20 cellular contexts compared by ENCODE assay signal in genomic region chr10:103762924-103763323, GRCh38.
DNase-seq lines count a peak whose midpoint lies in the region; ATAC-seq, FAIRE-seq and TF ChIP-seq lines count a peak whose summit lies in the region.
"Had no signal": no experiment of that assay in that cellular context is flagged by ENCODE, and none has a peak within 500 bp of the region (broad histone marks: within the 10 kb centered on the region; RNA-seq: fewer than 3 reads in every experiment).

No MANE protein-coding gene starts in this region.

- H3K9me3 ChIP-seq in BLaER1, result no peaks in the 10 kb centered on the region
- no peaks in the 10 kb centered on the region for H3K9me3 ChIP-seq in mesodermal cell (ENCODE audit: control insufficient read depth, low read length)
- H3K9me3 ChIP-seq: esophagus muscularis mucosa, MG63, tibial nerve had no signal

- DNase-seq in HFFc6, result no peak
- DNase-seq in D721Med (ENCODE audit: insufficient read length, low spot score), result no peak
- DNase-seq in GM10266 (ENCODE audit: extremely low spot score), result no peak
- DNase-seq in activated CD8-positive, alpha-beta memory T cell treated with anti-CD3 and anti-CD28 coated beads, Interleukin-2, amount 10 ng/mL, durations not matched to agents 7 days and 5 days, result no peak
- DNase-seq: activated CD8-positive, alpha-beta T cell treated with anti-CD3 and anti-CD28 coated beads, Interleukin-2, amount 10 ng/mL, durations not matched to agents 7 days and 5 days; activated naive CD4-positive, alpha-beta T cell treated with anti-CD3 and anti-CD28 coated beads, Interleukin-2, amount 50 U/mL, for 16 hours; left cardiac atrium; MG63; NCI-H1417 treated with DMSO at 0.1 percent for 48 hours; SIG-M5; stimulated activated CD4-positive, alpha-beta T cell treated with anti-CD3 and anti-CD28 coated beads, Interleukin-1b, Interleukin-23, amount 100 ng/mL, for 48 hours had no signal

- CTCF ChIA-PET in activated CD8-positive, alpha-beta memory T cell treated with anti-CD3 and anti-CD28 coated beads, Interleukin-2, amount 10 ng/mL, durations not matched to agents 7 days and 5 days (lab: Charles Lee), result interaction anchor here (1.0 to 4.3 kb wide), 5 partner anchors 9 to 77 kb away, joined by 3 to 31 read pairs (median 4); no protein-coding TSS in a partner anchor

- TF ChIP-seq CTCF in HFFc6 (IDR thresholded peaks at IDR 0.05), result no peak
- no peak for TF ChIP-seq CTCF in brain (conservative IDR thresholded peaks at IDR 0.05)
- no peak for TF ChIP-seq CTCF in D721Med (IDR thresholded peaks at IDR 0.05; ENCODE audit: insufficient read depth, missing control alignments)
- no peak for TF ChIP-seq CTCF in GM10266 (IDR thresholded peaks at IDR 0.05; ENCODE audit: control insufficient read depth, insufficient read depth, low read depth, missing control alignments)

- H3K27me3 Mint-ChIP-seq in HFFc6 (ENCODE audit: insufficient read depth) (0 out of 2 replicates have a peak, but pooled peaks cover 2% of the 10 kb centered on the region), brain (no peaks in the 10 kb centered on the region)
- H3K27me3 Mint-ChIP-seq in activated CD8-positive, alpha-beta memory T cell treated with anti-CD3 and anti-CD28 coated beads, Interleukin-2, amount 10 ng/mL, durations not matched to agents 7 days and 5 days, result no peaks in the 10 kb centered on the region
- H3K27me3 Mint-ChIP-seq: stimulated activated memory B cell treated with anti-CD40 and anti-IgM and Interleukin-4, amounts not matched to agents 10 μg/mL and 1 μg/mL and 100 μg/mL, for 72 hours had no signal

- H3K36me3 ChIP-seq in BLaER1 (peaks cover 42% of the 10 kb centered on the region), mesodermal cell (ENCODE audit: control insufficient read depth, insufficient read depth, low read length) (peaks cover 45% of the 10 kb centered on the region)
- H3K36me3 ChIP-seq: esophagus muscularis mucosa, MG63, tibial nerve had no signal

- no peak for FAIRE-seq in D721Med (lab: Jason Lieb, UNC)
- FAIRE-seq: HepG2 had no signal

- peaks cover 100% of the 10 kb centered on the region for H3K4me1 ChIP-seq in BLaER1
- peaks cover 64% of the 10 kb centered on the region for H3K4me1 ChIP-seq in mesodermal cell (ENCODE audit: control insufficient read depth, insufficient read depth, low read length, poor library complexity, severe bottlenecking)

- no peak overlapping the region for H3K4me3 Mint-ChIP-seq in HFFc6
- H3K4me3 Mint-ChIP-seq in brain, result no peak overlapping the region
- H3K4me3 Mint-ChIP-seq in activated CD8-positive, alpha-beta memory T cell treated with anti-CD3 and anti-CD28 coated beads, Interleukin-2, amount 10 ng/mL, durations not matched to agents 7 days and 5 days, result no peak overlapping the region
- H3K4me3 Mint-ChIP-seq: activated CD8-positive, alpha-beta T cell treated with anti-CD3 and anti-CD28 coated beads, Interleukin-2, amount 10 ng/mL, durations not matched to agents 7 days and 5 days; nephron; stimulated activated memory B cell treated with anti-CD40 and anti-IgM and Interleukin-4, amounts not matched to agents 10 μg/mL and 1 μg/mL and 100 μg/mL, for 72 hours had no signal

- 100% methylated on average over 1 to 2 of the region's 2 CpGs for WGBS in mesodermal cell (ENCODE audit: insufficient coverage in 2 of 2), 2 experiments

- H3K9me3 Mint-ChIP-seq in HFFc6 (no peaks in the 10 kb centered on the region), brain (no peaks in the 10 kb centered on the region)
- H3K9me3 Mint-ChIP-seq in activated CD8-positive, alpha-beta memory T cell treated with anti-CD3 and anti-CD28 coated beads, Interleukin-2, amount 10 ng/mL, durations not matched to agents 7 days and 5 days (ENCODE audit: low read depth), result no peaks in the 10 kb centered on the region
- H3K9me3 Mint-ChIP-seq: nephron had no signal

- peak overlapping the region; percentile 95 for H3K4me2 ChIP-seq in BLaER1

- 0 out of 2 replicates have a peak overlapping the region, but pooled peaks have one; percentile 46 for H3K4me3 ChIP-seq in BLaER1
- no peak overlapping the region for H3K4me3 ChIP-seq in mesodermal cell (ENCODE audit: extremely low read depth, insufficient read depth, low read length, poor library complexity, severe bottlenecking)
- H3K4me3 ChIP-seq: esophagus muscularis mucosa, MG63, tibial nerve had no signal

- no peaks in the 10 kb centered on the region for H3K27me3 ChIP-seq in BLaER1
- H3K27me3 ChIP-seq: esophagus muscularis mucosa, MG63, tibial nerve had no signal

- H3K4me1 Mint-ChIP-seq in HFFc6 (ENCODE audit: low read depth), result peaks cover 88% of the 10 kb centered on the region
- peaks cover 49% of the 10 kb centered on the region for H3K4me1 Mint-ChIP-seq in brain
- peaks cover 72% of the 10 kb centered on the region for H3K4me1 Mint-ChIP-seq in activated CD8-positive, alpha-beta memory T cell treated with anti-CD3 and anti-CD28 coated beads, Interleukin-2, amount 10 ng/mL, durations not matched to agents 7 days and 5 days

- no peak for ATAC-seq in GM21619 (IDR thresholded peaks at IDR 0.05; ENCODE audit: unreplicated experiment)
- no peak for ATAC-seq in activated CD8-positive, alpha-beta memory T cell treated with anti-CD3 and anti-CD28 coated beads, Interleukin-2, amount 10 ng/mL, durations not matched to agents 7 days and 5 days
- ATAC-seq: HepG2, left cardiac atrium had no signal

- H4K20me1 ChIP-seq in BLaER1, result peaks cover 36% of the 10 kb centered on the region

- H3K9ac ChIP-seq in BLaER1, result peak overlapping the region; percentile 25; the same call in 1 of the 2 replicates

- H3K27ac Mint-ChIP-seq in HFFc6 (peak overlapping the region; percentile 91), brain (peak overlapping the region in 4 of 5 experiments; percentile 13 to 75 (median 54))
- no peak overlapping the region for H3K27ac Mint-ChIP-seq in activated CD8-positive, alpha-beta memory T cell treated with anti-CD3 and anti-CD28 coated beads, Interleukin-2, amount 10 ng/mL, durations not matched to agents 7 days and 5 days

- H3K27ac ChIP-seq in BLaER1 (peak overlapping the region; percentile 85), mesodermal cell (ENCODE audit: low read depth, low read length, severe bottlenecking) (peak overlapping the region; percentile 61)

- H3K36me3 Mint-ChIP-seq in HFFc6 (ENCODE audit: low read depth), result 0 out of 2 replicates have a peak, but pooled peaks cover under 1% of the 10 kb centered on the region
- H3K36me3 Mint-ChIP-seq in brain, result peaks cover 20% of the 10 kb centered on the region
- no peaks in the 10 kb centered on the region for H3K36me3 Mint-ChIP-seq in activated CD8-positive, alpha-beta memory T cell treated with anti-CD3 and anti-CD28 coated beads, Interleukin-2, amount 10 ng/mL, durations not matched to agents 7 days and 5 days
- H3K36me3 Mint-ChIP-seq: stimulated activated memory B cell treated with anti-CD40 and anti-IgM and Interleukin-4, amounts not matched to agents 10 μg/mL and 1 μg/mL and 100 μg/mL, for 72 hours had no signal
